1 cellular context compared by ENCODE assay signal in the genomic region with DNA sequence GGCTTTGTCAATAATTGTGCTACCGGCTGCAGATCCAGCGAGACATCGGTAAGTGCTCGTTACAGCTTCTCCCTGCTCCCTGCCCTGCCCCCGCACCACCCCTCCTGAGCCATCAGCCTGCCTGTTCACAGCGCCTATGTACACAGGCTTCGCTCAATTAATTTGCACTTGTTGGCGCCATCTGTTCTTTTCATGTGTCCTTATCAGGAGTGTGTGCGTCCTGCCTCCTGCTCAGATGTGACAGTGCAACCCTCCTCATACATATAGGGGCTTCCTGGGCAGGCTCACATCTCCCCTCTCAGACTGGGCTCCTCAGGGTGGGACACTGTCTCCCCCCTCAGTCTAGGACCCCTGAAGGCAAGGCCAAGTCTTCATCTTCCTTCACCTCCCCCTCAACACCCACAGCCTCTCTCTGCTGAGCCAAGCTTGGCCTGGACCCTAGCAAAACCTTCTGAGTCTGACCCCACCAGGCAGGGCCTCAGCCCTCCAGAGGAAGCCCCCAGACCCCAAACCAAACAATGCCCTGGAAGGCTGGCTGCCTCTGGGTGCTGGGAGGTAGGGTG.
A peak's percentile ranks its signal among the peaks of the same experiment; 100 is the strongest.
TF ChIP-seq lines count a peak whose summit lies in the region.

No MANE protein-coding gene starts in this region.

TF ChIP-seq in K562, 482 proteins besides CTCF, POLR2A, EP300 and RAD21 (continued from another document):
- peak; percentile 46; the same call in 1 of the 2 replicates for TF ChIP-seq TCF3 (CRISPR knock-in tag; IDR thresholded peaks at IDR 0.05)
- 0 out of 4 replicates have a peak, but pooled peaks of 1 of the 2 experiments have one; percentile 15 for TF ChIP-seq MAZ (CRISPR knock-in tag; conservative IDR thresholded peaks at IDR 0.05 in 1 of 2, IDR thresholded peaks at IDR 0.05 in 1 of 2)
- no peak for TF ChIP-seq POLR2H (tag; IDR thresholded peaks at IDR 0.05; ENCODE audit: low read depth)
- TF ChIP-seq, protein P1, sequence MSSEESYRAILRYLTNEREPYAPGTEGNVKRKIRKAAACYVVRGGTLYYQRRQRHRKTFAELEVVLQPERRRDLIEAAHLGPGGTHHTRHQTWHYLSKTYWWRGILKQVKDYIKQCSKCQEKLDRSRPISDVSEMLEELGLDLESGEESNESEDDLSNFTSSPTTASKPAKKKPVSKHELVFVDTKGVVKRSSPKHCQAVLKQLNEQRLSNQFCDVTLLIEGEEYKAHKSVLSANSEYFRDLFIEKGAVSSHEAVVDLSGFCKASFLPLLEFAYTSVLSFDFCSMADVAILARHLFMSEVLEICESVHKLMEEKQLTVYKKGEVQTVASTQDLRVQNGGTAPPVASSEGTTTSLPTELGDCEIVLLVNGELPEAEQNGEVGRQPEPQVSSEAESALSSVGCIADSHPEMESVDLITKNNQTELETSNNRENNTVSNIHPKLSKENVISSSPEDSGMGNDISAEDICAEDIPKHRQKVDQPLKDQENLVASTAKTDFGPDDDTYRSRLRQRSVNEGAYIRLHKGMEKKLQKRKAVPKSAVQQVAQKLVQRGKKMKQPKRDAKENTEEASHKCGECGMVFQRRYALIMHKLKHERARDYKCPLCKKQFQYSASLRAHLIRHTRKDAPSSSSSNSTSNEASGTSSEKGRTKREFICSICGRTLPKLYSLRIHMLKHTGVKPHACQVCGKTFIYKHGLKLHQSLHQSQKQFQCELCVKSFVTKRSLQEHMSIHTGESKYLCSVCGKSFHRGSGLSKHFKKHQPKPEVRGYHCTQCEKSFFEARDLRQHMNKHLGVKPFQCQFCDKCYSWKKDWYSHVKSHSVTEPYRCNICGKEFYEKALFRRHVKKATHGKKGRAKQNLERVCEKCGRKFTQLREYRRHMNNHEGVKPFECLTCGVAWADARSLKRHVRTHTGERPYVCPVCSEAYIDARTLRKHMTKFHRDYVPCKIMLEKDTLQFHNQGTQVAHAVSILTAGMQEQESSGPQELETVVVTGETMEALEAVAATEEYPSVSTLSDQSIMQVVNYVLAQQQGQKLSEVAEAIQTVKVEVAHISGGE (CRISPR knock-in tag; IDR thresholded peaks at IDR 0.05): no peak
- peak; percentile 54 for TF ChIP-seq CBFA2T2 (conservative IDR thresholded peaks at IDR 0.05)
- peak; percentile 19; the same call in 1 of the 2 replicates for TF ChIP-seq KLF16 (IDR thresholded peaks at IDR 0.05)
- TF ChIP-seq DIDO1 (tag; IDR thresholded peaks at IDR 0.05; ENCODE audit: low read depth): no peak
- 0 out of 2 replicates have a peak, but pooled peaks have one; percentile 6 for TF ChIP-seq MBD2 (IDR thresholded peaks at IDR 0.05; ENCODE audit: borderline replicate concordance, low read depth)
- TF ChIP-seq NFIC (IDR thresholded peaks at IDR 0.05): peak; percentile 34; the same call in 1 of the 2 replicates
- TF ChIP-seq, protein P2, sequence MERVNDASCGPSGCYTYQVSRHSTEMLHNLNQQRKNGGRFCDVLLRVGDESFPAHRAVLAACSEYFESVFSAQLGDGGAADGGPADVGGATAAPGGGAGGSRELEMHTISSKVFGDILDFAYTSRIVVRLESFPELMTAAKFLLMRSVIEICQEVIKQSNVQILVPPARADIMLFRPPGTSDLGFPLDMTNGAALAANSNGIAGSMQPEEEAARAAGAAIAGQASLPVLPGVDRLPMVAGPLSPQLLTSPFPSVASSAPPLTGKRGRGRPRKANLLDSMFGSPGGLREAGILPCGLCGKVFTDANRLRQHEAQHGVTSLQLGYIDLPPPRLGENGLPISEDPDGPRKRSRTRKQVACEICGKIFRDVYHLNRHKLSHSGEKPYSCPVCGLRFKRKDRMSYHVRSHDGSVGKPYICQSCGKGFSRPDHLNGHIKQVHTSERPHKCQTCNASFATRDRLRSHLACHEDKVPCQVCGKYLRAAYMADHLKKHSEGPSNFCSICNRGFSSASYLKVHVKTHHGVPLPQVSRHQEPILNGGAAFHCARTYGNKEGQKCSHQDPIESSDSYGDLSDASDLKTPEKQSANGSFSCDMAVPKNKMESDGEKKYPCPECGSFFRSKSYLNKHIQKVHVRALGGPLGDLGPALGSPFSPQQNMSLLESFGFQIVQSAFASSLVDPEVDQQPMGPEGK (CRISPR knock-in tag; IDR thresholded peaks at IDR 0.05; ENCODE audit: borderline replicate concordance): no peak
- TF ChIP-seq CBFA2T3 (IDR thresholded peaks at IDR 0.05): peak; percentile 75
- TF ChIP-seq FOXA3 (CRISPR knock-in tag; conservative IDR thresholded peaks at IDR 0.05 in 1 of 2, IDR thresholded peaks at IDR 0.05 in 1 of 2): peak; percentile 55 to 93; a peak in 3 of 4 replicates
- peak; percentile 37; the same call in 1 of the 2 replicates for TF ChIP-seq TAL1 (IDR thresholded peaks at IDR 0.05)
